Comparison of ENCODE assay signal across 1 cellular context in genomic region chr16:101586-101985, GRCh38.
TF ChIP-seq lines count a peak whose summit lies in the region.

No MANE protein-coding gene starts in this region.

TF ChIP-seq in GM23338, 12 proteins besides CTCF, POLR2A, EP300 and RAD21:
- TF ChIP-seq REST (IDR thresholded peaks at IDR 0.05; ENCODE audit: unreplicated experiment) (no peak), CREB1 (CRISPR knock-in tag; IDR thresholded peaks at IDR 0.05; ENCODE audit: low read depth) (no peak), ZNF114 (CRISPR knock-in tag; IDR thresholded peaks at IDR 0.05) (no peak)
